ENCODE assay signal across 1 cellular context in genomic region chr14:92793709-92794546, GRCh38.
TF ChIP-seq lines count a peak whose summit lies in the region.

Gene GOLGA5, plus strand, starts transcription at chr14:92794305. Its CDS starts 3,133 bp downstream, at chr14:92797438.

TF ChIP-seq in GM23338, 12 proteins besides CTCF, POLR2A, EP300 and RAD21 (continued from another document):
- no peak for TF ChIP-seq REST (IDR thresholded peaks at IDR 0.05; ENCODE audit: unreplicated experiment)
- TF ChIP-seq POLR2AphosphoS5 (IDR thresholded peaks at IDR 0.05; ENCODE audit: low read depth): peak; percentile 79
- no peak for TF ChIP-seq ZNF331 (CRISPR knock-in tag; IDR thresholded peaks at IDR 0.05; ENCODE audit: low read depth)
- no peak for TF ChIP-seq JUNB (IDR thresholded peaks at IDR 0.05; ENCODE audit: unreplicated experiment)
- TF ChIP-seq ETS1 (IDR thresholded peaks at IDR 0.05): peak; percentile 70
